Comparison of ENCODE assay signal across 18 cellular contexts in genomic region chr3:49388416-49388815, GRCh38. TPM values are rescaled to one million over a fixed set of nuclear protein-coding genes. Genes with fewer than 3 reads are reported as not detected.
A peak's percentile ranks its signal among the peaks of the same experiment; 100 is the strongest.
DNase-seq lines count a peak whose midpoint lies in the region; ATAC-seq and TF ChIP-seq lines count a peak whose summit lies in the region.
"Had no signal": no experiment of that assay in that cellular context is flagged by ENCODE, and none has a peak within 500 bp of the region (broad histone marks: within the 10 kb centered on the region; RNA-seq: fewer than 3 reads in every experiment).

No MANE protein-coding gene starts in this region.

- no peak overlapping the region for H3K4me3 ChIP-seq in osteoblast (ENCODE audit: insufficient read depth, low read length)
- H3K4me3 ChIP-seq: HAP-1, MG63, thyroid gland had no signal

- H4K20me1 ChIP-seq in osteoblast (ENCODE audit: insufficient read depth, low read length), result peaks cover 83% of the 10 kb centered on the region

- no peak for TF ChIP-seq CTCF in CD4-positive, alpha-beta T cell (IDR thresholded peaks at IDR 0.05)
- no peak for TF ChIP-seq CTCF in osteoblast (IDR thresholded peaks at IDR 0.05; ENCODE audit: extremely low read depth, low read depth, low read length)
- no peak for TF ChIP-seq CTCF in osteocyte (IDR thresholded peaks at IDR 0.05)

- H3K9me3 Mint-ChIP-seq in CD4-positive, alpha-beta T cell, result no peaks in the 10 kb centered on the region
- H3K9me3 Mint-ChIP-seq in IgD-negative memory B cell, result no peaks in the 10 kb centered on the region
- H3K9me3 Mint-ChIP-seq in effector memory CD8-positive, alpha-beta T cell, result no peaks in the 10 kb centered on the region
- no peaks in the 10 kb centered on the region for H3K9me3 Mint-ChIP-seq in osteocyte (ENCODE audit: unreplicated experiment)
- H3K9me3 Mint-ChIP-seq: activated naive CD4-positive, alpha-beta T cell treated with anti-CD3 and anti-CD28 coated beads for 36 hours; naive B cell had no signal

- no peak for ATAC-seq in CD4-positive, alpha-beta T cell (ENCODE audit: poor library complexity)
- ATAC-seq in effector memory CD8-positive, alpha-beta T cell (replicated peaks), result peak; percentile 16

- CTCF ChIA-PET in CD4-positive, alpha-beta T cell (lab: Charles Lee), result interaction anchor here (1.7 to 1.8 kb wide), 2 partner anchors 27 to 48 kb away, joined by 5 to 6 read pairs; partner anchors contain the start of gene USP4

- peaks cover 97% of the 10 kb centered on the region for H3K79me2 ChIP-seq in osteoblast (ENCODE audit: insufficient read depth, low read length)

- H2AFZ ChIP-seq in osteoblast (ENCODE audit: low read length), result no peak overlapping the region

- intact Hi-C loops in CD4-positive, alpha-beta T cell (cut with DNase I, micrococcal nuclease), result no loop called here

- no peak overlapping the region for H3K4me2 ChIP-seq in osteoblast (ENCODE audit: insufficient read depth, low read length)

- peak overlapping the region; percentile 15 for H3K4me3 Mint-ChIP-seq in CD4-positive, alpha-beta T cell
- H3K4me3 Mint-ChIP-seq in IgD-negative memory B cell (peak overlapping the region in 2 of 4 donors; percentile 60 to 63), osteocyte (ENCODE audit: unreplicated experiment) (no peak overlapping the region)
- peak overlapping the region in 1 of 2 donors; percentile 38 for H3K4me3 Mint-ChIP-seq in effector memory CD8-positive, alpha-beta T cell
- H3K4me3 Mint-ChIP-seq: activated naive CD4-positive, alpha-beta T cell treated with anti-CD3 and anti-CD28 coated beads for 36 hours had no signal

- H3K4me1 Mint-ChIP-seq in CD4-positive, alpha-beta T cell (ENCODE audit: low read depth), result peaks cover 56% of the 10 kb centered on the region
- H3K4me1 Mint-ChIP-seq in IgD-negative memory B cell (peaks cover 37 to 40% (median 39%) of the 10 kb centered on the region in 3 donors), osteocyte (ENCODE audit: unreplicated experiment) (peaks cover 31% of the 10 kb centered on the region)
- H3K4me1 Mint-ChIP-seq in effector memory CD8-positive, alpha-beta T cell (ENCODE audit: low read depth in 2 of 2), result peaks cover 41 to 53% of the 10 kb centered on the region in 2 donors

- no peaks in the 10 kb centered on the region for H3K27me3 Mint-ChIP-seq in CD4-positive, alpha-beta T cell
- H3K27me3 Mint-ChIP-seq in IgD-negative memory B cell (no peaks in the 10 kb centered on the region), osteocyte (ENCODE audit: unreplicated experiment) (no peaks in the 10 kb centered on the region)
- H3K27me3 Mint-ChIP-seq in effector memory CD8-positive, alpha-beta T cell, result no peaks in the 10 kb centered on the region
- H3K27me3 Mint-ChIP-seq: naive B cell had no signal

- peaks cover 12% of the 10 kb centered on the region for H3K4me1 ChIP-seq in osteoblast (ENCODE audit: insufficient read depth, low read length)

- H3K9me3 ChIP-seq in CD4-positive, alpha-beta T cell (ENCODE audit: control insufficient read depth, low read length), result no peaks in the 10 kb centered on the region
- H3K9me3 ChIP-seq in osteoblast (ENCODE audit: low read depth, low read length), result no peaks in the 10 kb centered on the region
- H3K9me3 ChIP-seq: HAP-1, MG63, thyroid gland had no signal

- H3K27ac Mint-ChIP-seq in CD4-positive, alpha-beta T cell, result peak overlapping the region; percentile 37
- H3K27ac Mint-ChIP-seq in IgD-negative memory B cell (peak overlapping the region in 2 of 3 donors; percentile 12 to 63), osteocyte (ENCODE audit: unreplicated experiment) (no peak overlapping the region)
- peak overlapping the region; percentile 29 to 82 for H3K27ac Mint-ChIP-seq in effector memory CD8-positive, alpha-beta T cell

- POLR2A ChIA-PET in CD4-positive, alpha-beta T cell (lab: Charles Lee), result interaction anchor here (1.0 to 1.4 kb wide), 3 partner anchors 23 to 82 kb away, joined by 3 to 5 read pairs (median 3); partner anchors contain the start of genes RHOA, TCTA and USP4

- peaks cover 39% of the 10 kb centered on the region for H3K36me3 Mint-ChIP-seq in CD4-positive, alpha-beta T cell (ENCODE audit: low read depth)
- H3K36me3 Mint-ChIP-seq in IgD-negative memory B cell (peaks cover 8% of the 10 kb centered on the region), osteocyte (ENCODE audit: unreplicated experiment) (peaks cover 6% of the 10 kb centered on the region)
- H3K36me3 Mint-ChIP-seq in effector memory CD8-positive, alpha-beta T cell (ENCODE audit: insufficient read depth), result peaks cover 53% of the 10 kb centered on the region

- no peaks in the 10 kb centered on the region for H3K27me3 ChIP-seq in CD4-positive, alpha-beta T cell (ENCODE audit: control insufficient read depth, insufficient read depth, low read length)
- no peaks in the 10 kb centered on the region for H3K27me3 ChIP-seq in osteoblast (ENCODE audit: insufficient read depth, low read length)
- H3K27me3 ChIP-seq: MG63, thyroid gland had no signal

- DNase-seq in CD4-positive, alpha-beta T cell, result no peak
- no peak for DNase-seq in effector memory CD8-positive, alpha-beta T cell
- DNase-seq in osteoblast (ENCODE audit: insufficient read length, low spot score, missing footprints) (peak; percentile 67), NCI-H187 (lab: John Stamatoyannopoulos, UW) (no peak), osteocyte (ENCODE audit: extremely low spot score, unreplicated experiment) (no peak), mucosa of gallbladder (ENCODE audit: low spot score) (no peak), substantia nigra (lab: John Stamatoyannopoulos, UW) (no peak)
- DNase-seq: activated naive CD4-positive, alpha-beta T cell treated with anti-CD3 and anti-CD28 coated beads for 36 hours; effector memory CD4-positive, alpha-beta T cell; MG63; naive B cell; NCI-H187 treated with DMSO at 0.1 percent for 48 hours; NCI-H524; stimulated activated CD4-positive, alpha-beta T cell treated with anti-CD3 and anti-CD28 coated beads, Interleukin-2, amount 100 ng/mL, for 48 hours; thyroid gland; WERI-Rb-1 had no signal

- H3K27ac ChIP-seq in CD4-positive, alpha-beta T cell (ENCODE audit: low read depth, low read length), result no peak overlapping the region
- H3K27ac ChIP-seq in osteoblast (ENCODE audit: low read depth, low read length), result peak overlapping the region; percentile 15
- H3K27ac ChIP-seq in substantia nigra (ENCODE audit: low read depth, low read length, poor library complexity, severe bottlenecking), result no peak overlapping the region
- H3K27ac ChIP-seq: thyroid gland, WERI-Rb-1 had no signal

- peaks cover 11% of the 10 kb centered on the region for H3K36me3 ChIP-seq in osteoblast (ENCODE audit: insufficient read depth, low read length)
- H3K36me3 ChIP-seq: MG63, thyroid gland had no signal

RNA-seq across cellular contexts. Expression of gene RHOA, which starts 23.4 kb away (rescaled TPM):
- total RNA-seq in CD4-positive, alpha-beta T cell, result 100 to 1,000 TPM; 256 to 271 TPM
- 709 TPM for polyA plus RNA-seq in IgD-negative memory B cell
- total RNA-seq in osteoblast (860 and 899 TPM in 2 replicates), osteocyte (574 and 607 TPM in 2 replicates), mucosa of gallbladder (386 TPM)

RNA-seq across cellular contexts. Expression of gene TCTA, which starts 23.8 kb away (rescaled TPM):
- 10 to 100 TPM; 21.4 to 22.0 TPM for total RNA-seq in CD4-positive, alpha-beta T cell
- 34.2 TPM for polyA plus RNA-seq in IgD-negative memory B cell
- total RNA-seq in osteoblast (35.8 and 37.4 TPM in 2 replicates), osteocyte (34.7 and 36.4 TPM in 2 replicates), mucosa of gallbladder (57.6 TPM)

RNA-seq across cellular contexts. Expression of gene GPX1, which starts 30.3 kb away (rescaled TPM):
- total RNA-seq in CD4-positive, alpha-beta T cell, result 10 to 100 TPM; 20.8 to 22.9 TPM
- polyA plus RNA-seq in IgD-negative memory B cell, result 340 TPM
- total RNA-seq in osteoblast (174 and 183 TPM in 2 replicates), osteocyte (91.6 and 98.9 TPM in 2 replicates), mucosa of gallbladder (296 TPM)

RNA-seq across cellular contexts. Expression of gene AMT, which starts 33.9 kb away (rescaled TPM):
- 10 to 100 TPM; 10.5 to 12.7 TPM for total RNA-seq in CD4-positive, alpha-beta T cell
- polyA plus RNA-seq in IgD-negative memory B cell, result 1.3 TPM
- total RNA-seq in osteoblast (1.1 and 1.2 TPM in 2 replicates), osteocyte (8.0 and 9.4 TPM in 2 replicates), mucosa of gallbladder (20.7 TPM)

RNA-seq across cellular contexts. Expression of gene NICN1, which starts 40.7 kb away (rescaled TPM):
- 10 to 100 TPM; 25.0 to 25.1 TPM for total RNA-seq in CD4-positive, alpha-beta T cell
- 10.1 TPM for polyA plus RNA-seq in IgD-negative memory B cell
- total RNA-seq in osteoblast, result 3.8 and 4.7 TPM in 2 replicates
- total RNA-seq in osteocyte, result 31.4 and 34.4 TPM in 2 replicates
- total RNA-seq in mucosa of gallbladder, result 27.8 TPM
